Comparison of ENCODE assay signal across 9 cellular contexts in the genomic region with DNA sequence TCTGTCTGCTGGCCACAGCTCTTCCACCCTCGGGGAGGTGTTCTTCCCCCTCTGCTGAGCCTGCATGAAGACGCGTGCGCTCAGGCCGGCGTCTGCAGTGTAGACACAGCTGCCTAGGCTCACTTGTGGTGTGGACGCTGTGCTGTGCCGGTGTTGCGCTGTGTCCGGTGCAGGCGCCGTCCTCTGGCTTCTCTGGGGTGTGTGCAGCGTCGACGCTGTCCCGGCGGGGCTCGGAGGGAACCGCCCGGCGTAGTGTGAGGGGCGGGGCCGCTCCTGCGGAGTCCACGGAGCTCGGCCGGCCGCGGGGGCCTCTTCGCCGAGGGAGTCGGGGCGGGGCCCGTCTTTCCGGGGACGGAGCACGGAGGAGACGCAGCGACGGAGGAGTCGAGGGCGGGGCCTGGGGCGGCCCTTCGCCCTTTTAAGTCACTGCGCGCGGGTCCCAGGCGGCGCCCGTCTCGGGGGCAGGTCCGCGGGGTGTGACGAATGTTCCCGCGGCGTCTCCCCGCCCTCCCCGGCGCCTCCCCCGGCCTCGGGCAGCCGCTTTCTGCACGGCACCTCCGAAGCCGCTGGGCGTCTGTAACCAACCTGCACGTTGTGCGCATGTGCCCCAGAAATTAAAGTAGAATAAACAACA. TPM values are rescaled to one million over a fixed set of nuclear protein-coding genes. Genes with fewer than 3 reads are reported as not detected.
A peak's percentile ranks its signal among the peaks of the same experiment; 100 is the strongest.
DNase-seq lines count a peak whose midpoint lies in the region; ATAC-seq, FAIRE-seq and TF ChIP-seq lines count a peak whose summit lies in the region.
"Had no signal": no experiment of that assay in that cellular context is flagged by ENCODE, and none has a peak within 500 bp of the region (broad histone marks: within the 10 kb centered on the region; RNA-seq: fewer than 3 reads in every experiment).

No MANE protein-coding gene starts in this region.

- no peaks in the 10 kb centered on the region for H4K20me1 ChIP-seq in OCI-LY3 (ENCODE audit: insufficient read depth, low read length)

- TF ChIP-seq CTCF in OCI-LY3 (IDR thresholded peaks at IDR 0.05; ENCODE audit: low read depth, low read length) = no peak

- H3K9ac ChIP-seq in OCI-LY3 (ENCODE audit: low read length) = peak overlapping the region; percentile 10; the same call in 1 of the 2 replicates

- H3K4me3 ChIP-seq in OCI-LY3 (ENCODE audit: low read length) = peak overlapping the region; percentile 71

- H3K27me3 ChIP-seq in OCI-LY3 (ENCODE audit: low read depth, low read length) = no peaks in the 10 kb centered on the region

- FAIRE-seq in GM19239 (lab: Jason Lieb, UNC) = peak; percentile 86
- FAIRE-seq: TTC549 had no signal

- no peaks in the 10 kb centered on the region for H3K9me3 ChIP-seq in OCI-LY3 (ENCODE audit: insufficient read depth, low read length)

- no peaks in the 10 kb centered on the region for H3K79me2 ChIP-seq in OCI-LY3 (ENCODE audit: low read length)

- H3K27ac ChIP-seq in OCI-LY3 (ENCODE audit: low read length) = no peak overlapping the region

- H3K36me3 ChIP-seq in OCI-LY3 (replicated peaks; ENCODE audit: low read depth, low read length) = no peaks in the 10 kb centered on the region

- DNase-seq in C1 segment of cervical spinal cord (lab: John Stamatoyannopoulos, UW) (peak in 9 of 14 donors; percentile 18 to 71 (median 40)), GM19239 (ENCODE audit: insufficient read length, low spot score) (peak; percentile 99), activated T-cell treated with anti-CD3 and anti-CD28 coated beads for 48 hours (ENCODE audit: low read depth) (peak; percentile 94), myocyte (ENCODE audit: low read depth) (peak; percentile 83)
- DNase-seq in stimulated activated CD8-positive, alpha-beta memory T cell treated with anti-CD3 and anti-CD28 coated beads, Interleukin-7, amount 100 ng/mL, for 1 hour (ENCODE audit: low read depth in 2 of 2) = peak; percentile 81 to 83

- H3K4me1 ChIP-seq in OCI-LY3 (ENCODE audit: low read length) = no peaks in the 10 kb centered on the region

- ATAC-seq in HG03442 (IDR thresholded peaks at IDR 0.05; ENCODE audit: unreplicated experiment) (peak; percentile 90), esophagus mucosa (peak; percentile 96)

- H3K4me2 ChIP-seq in OCI-LY3 (ENCODE audit: low read length) = peak overlapping the region; percentile 65

- H2AFZ ChIP-seq in OCI-LY3 (ENCODE audit: low read depth, low read length) = peak overlapping the region; percentile 46

RNA-seq across cellular contexts. Expression of a gene that starts 45.2 kb away (rescaled TPM):
- total RNA-seq in esophagus mucosa = 18.1 TPM
- 11.1 and 14.2 TPM in 2 replicates for total RNA-seq in myocyte
- polyA plus RNA-seq in myocyte (2012) = 16.7 TPM

RNA-seq across cellular contexts. Expression of a gene that starts 45.4 kb away (rescaled TPM):
- 9.0 TPM for total RNA-seq in esophagus mucosa
- 6.4 and 6.9 TPM in 2 replicates for total RNA-seq in myocyte
- polyA plus RNA-seq in myocyte (2012) = 11.3 TPM

Comparison
In these comparisons a context has a peak if more than half of its experiments do, and no peak if none do; other contexts are left out.
1. DNase-seq: peak in every context shown above with its lines; median percentile 99 in GM19239; 94 in activated T-cell treated with anti-CD3 and anti-CD28 coated beads for 48 hours; 83 in myocyte; 82 in stimulated activated CD8-positive, alpha-beta memory T cell treated with anti-CD3 and anti-CD28 coated beads, Interleukin-7, amount 100 ng/mL, for 1 hour; 40 in C1 segment of cervical spinal cord.